In genomic region chr2:138504546-138505239, GRCh38 we compare ENCODE assay signal across 8 cellular contexts. TPM values are rescaled to one million over a fixed set of nuclear protein-coding genes. Genes with fewer than 3 reads are reported as not detected.
DNase-seq lines count a peak whose midpoint lies in the region; ATAC-seq, FAIRE-seq and TF ChIP-seq lines count a peak whose summit lies in the region.

No MANE protein-coding gene starts in this region.

- no peak overlapping the region for H3K27ac Mint-ChIP-seq in astrocyte (ENCODE audit: unreplicated experiment)

- no peaks in the 10 kb centered on the region for H3K27me3 Mint-ChIP-seq in astrocyte (ENCODE audit: low read depth, unreplicated experiment)

- H3K4me1 Mint-ChIP-seq in astrocyte (ENCODE audit: low read depth, unreplicated experiment): peaks cover 18% of the 10 kb centered on the region

- TF ChIP-seq POLR2A in transverse colon (IDR thresholded peaks at IDR 0.05): no peak
- TF ChIP-seq POLR2A in prostate gland (IDR thresholded peaks at IDR 0.05): no peak

- peak overlapping the region; percentile 100 for H3K4me3 Mint-ChIP-seq in astrocyte (ENCODE audit: unreplicated experiment)

- H4K20me1 ChIP-seq in astrocyte (ENCODE audit: insufficient read depth, low read length): peaks cover 48% of the 10 kb centered on the region

- no peak for TF ChIP-seq EP300 in transverse colon (IDR thresholded peaks at IDR 0.05; ENCODE audit: low read depth)

- H2AFZ ChIP-seq in astrocyte (ENCODE audit: low read depth, low read length): no peak overlapping the region

- ATAC-seq in heart right ventricle (no peak), HG03432 (IDR thresholded peaks at IDR 0.05; ENCODE audit: unreplicated experiment) (peak; percentile 36)

- peak overlapping the region; percentile 8 for H3K4me2 ChIP-seq in astrocyte (ENCODE audit: low read length)

- peak overlapping the region; percentile 89 for H3K4me3 ChIP-seq in cardiac muscle cell
- peak overlapping the region in 3 of 10 donors; percentile 79 to 97 (median 90) for H3K4me3 ChIP-seq in heart right ventricle
- H3K4me3 ChIP-seq in astrocyte (ENCODE audit: insufficient read depth, low read depth, low read length): no peak overlapping the region
- H3K4me3 ChIP-seq in transverse colon: no peak overlapping the region
- H3K4me3 ChIP-seq in prostate gland: no peak overlapping the region
- no peak overlapping the region for H3K4me3 ChIP-seq in WERI-Rb-1 (ENCODE audit: low read depth, low read length)

- H3K36me3 ChIP-seq in cardiac muscle cell: no peaks in the 10 kb centered on the region
- H3K36me3 ChIP-seq in heart right ventricle: no peaks in the 10 kb centered on the region
- H3K36me3 ChIP-seq in astrocyte (ENCODE audit: insufficient read depth, low read length): no peaks in the 10 kb centered on the region
- H3K36me3 ChIP-seq in transverse colon: no peaks in the 10 kb centered on the region
- H3K36me3 ChIP-seq in prostate gland: no peaks in the 10 kb centered on the region
- H3K36me3 ChIP-seq in WERI-Rb-1: no peaks in the 10 kb centered on the region

- TF ChIP-seq CTCF in cardiac muscle cell (IDR thresholded peaks at IDR 0.05; ENCODE audit: low read depth, low read length): no peak
- TF ChIP-seq CTCF in heart right ventricle (IDR thresholded peaks at IDR 0.05): no peak
- TF ChIP-seq CTCF in astrocyte (IDR thresholded peaks at IDR 0.05; ENCODE audit: insufficient read depth, low read depth, low read length): no peak
- no peak for TF ChIP-seq CTCF in transverse colon (IDR thresholded peaks at IDR 0.05)
- no peak for TF ChIP-seq CTCF in prostate gland (IDR thresholded peaks at IDR 0.05)
- TF ChIP-seq CTCF in WERI-Rb-1 (IDR thresholded peaks at IDR 0.05; ENCODE audit: low read depth, low read length): no peak

- DNase-seq in cardiac muscle cell (ENCODE audit: low read depth in 1 of 2, low spot score in 1 of 2) (no peak), heart right ventricle (no peak), astrocyte (ENCODE audit: low read depth) (no peak), transverse colon (no peak), NCI-H510A treated with DMSO at 0.1 percent for 48 hours (lab: John Stamatoyannopoulos, UW) (no peak), prostate gland (ENCODE audit: low spot score) (no peak), WERI-Rb-1 (no peak)

- no peak overlapping the region for H3K9ac ChIP-seq in astrocyte (ENCODE audit: low read length)

- H3K4me1 ChIP-seq in cardiac muscle cell (ENCODE audit: low read depth): peaks cover 30% of the 10 kb centered on the region
- peaks cover 0 to 73% (median 58%) of the 10 kb centered on the region in 9 donors for H3K4me1 ChIP-seq in heart right ventricle
- peaks cover 12% of the 10 kb centered on the region for H3K4me1 ChIP-seq in astrocyte (ENCODE audit: insufficient read depth, low read length)
- peaks cover 16 to 64% (median 35%) of the 10 kb centered on the region in 4 donors for H3K4me1 ChIP-seq in transverse colon
- no peaks in the 10 kb centered on the region for H3K4me1 ChIP-seq in prostate gland (replicated peaks)

- no peak for FAIRE-seq in astrocyte (lab: Jason Lieb, UNC)

- intact Hi-C loops in heart right ventricle (cut with DNase I): loop anchor here in 3 of 10 donors (5.0 to 10.0 kb wide), 2 partner anchors 50 to 203 kb away; no protein-coding TSS in a partner anchor
- intact Hi-C loops in transverse colon (cut with DNase I; ENCODE audit: low total_unique reads): no loop called here
- intact Hi-C loops in prostate gland (cut with DNase I): no loop called here

- H3K9me3 Mint-ChIP-seq in astrocyte (ENCODE audit: unreplicated experiment): no peaks in the 10 kb centered on the region

- H3K27me3 ChIP-seq in cardiac muscle cell (no peaks in the 10 kb centered on the region), heart right ventricle (no peaks in the 10 kb centered on the region), astrocyte (ENCODE audit: insufficient read depth, low read length) (no peaks in the 10 kb centered on the region), transverse colon (no peaks in the 10 kb centered on the region), prostate gland (replicated peaks; ENCODE audit: insufficient read depth) (no peaks in the 10 kb centered on the region), WERI-Rb-1 (ENCODE audit: insufficient read depth, low read depth, severe bottlenecking) (no peaks in the 10 kb centered on the region)

- peaks cover 4% of the 10 kb centered on the region for H3K36me3 Mint-ChIP-seq in astrocyte (ENCODE audit: low read depth, unreplicated experiment)

- in situ Hi-C loops in transverse colon (cut with MboI; ENCODE audit: low pct_ligation_motif_present in 1 of 4, low pct_unique_long_range_greater_than_20kb in 1 of 4, low sequenced_read_pairs in 3 of 4): no loop called here

- H3K79me2 ChIP-seq in astrocyte (ENCODE audit: insufficient read depth, low read length): peaks cover 74% of the 10 kb centered on the region

- H3K9me3 ChIP-seq in cardiac muscle cell (ENCODE audit: low read depth) (no peaks in the 10 kb centered on the region), heart right ventricle (no peaks in the 10 kb centered on the region), astrocyte (ENCODE audit: insufficient read depth, low read depth, low read length) (no peaks in the 10 kb centered on the region), transverse colon (no peaks in the 10 kb centered on the region), prostate gland (no peaks in the 10 kb centered on the region), WERI-Rb-1 (ENCODE audit: severe bottlenecking) (no peaks in the 10 kb centered on the region)

- H3K27ac ChIP-seq in cardiac muscle cell: no peak overlapping the region
- peak overlapping the region in 3 of 10 donors; percentile 11 to 97 (median 94) for H3K27ac ChIP-seq in heart right ventricle
- H3K27ac ChIP-seq in astrocyte (ENCODE audit: low read depth, low read length): no peak overlapping the region
- peak overlapping the region; percentile 26 to 96 (median 81) for H3K27ac ChIP-seq in transverse colon
- no peak overlapping the region for H3K27ac ChIP-seq in prostate gland
- no peak overlapping the region for H3K27ac ChIP-seq in WERI-Rb-1

- 12 to 23% methylated on average over 2 of the region's 2 CpGs for WGBS in heart right ventricle, 2 donors
- WGBS in transverse colon (ENCODE audit: low coverage in 1 of 2), 2 donors: 0 to 22% methylated on average over 2 of the region's 2 CpGs
- WGBS in prostate gland: 52% methylated on average over 2 of the region's 2 CpGs

RNA-seq across cellular contexts. Expression of gene SPOPL, which starts 3.1 kb away (rescaled TPM):
- total RNA-seq in cardiac muscle cell: 13.6 and 17.1 TPM in 2 replicates
- 3.4 and 5.2 TPM in 2 replicates for polyA plus RNA-seq in cardiac muscle cell
- 10 to 100 TPM; 10.0 to 19.9 (median 14.6) TPM for total RNA-seq in heart right ventricle
- polyA plus RNA-seq in heart right ventricle: 1 to 10 TPM; 2.2 to 2.9 TPM
- 22.6 and 23.2 TPM in 2 replicates for total RNA-seq in astrocyte
- 1,000 to 10,000 TPM in 1 of 4 donors, 10 to 100 TPM in 3; 25.4 to 1,178 (median 36.7) TPM for total RNA-seq in transverse colon
- 10 to 100 TPM; 19.7 to 24.9 TPM for total RNA-seq in prostate gland

Comparison
In these comparisons a context has a peak if more than half of its experiments do, and no peak if none do; other contexts are left out.
1. H3K27ac ChIP-seq: peak in transverse colon (4 of 4); none in cardiac muscle cell (single experiment), astrocyte (single experiment), prostate gland (0 of 2) and WERI-Rb-1 (single experiment).